In the genomic region with DNA sequence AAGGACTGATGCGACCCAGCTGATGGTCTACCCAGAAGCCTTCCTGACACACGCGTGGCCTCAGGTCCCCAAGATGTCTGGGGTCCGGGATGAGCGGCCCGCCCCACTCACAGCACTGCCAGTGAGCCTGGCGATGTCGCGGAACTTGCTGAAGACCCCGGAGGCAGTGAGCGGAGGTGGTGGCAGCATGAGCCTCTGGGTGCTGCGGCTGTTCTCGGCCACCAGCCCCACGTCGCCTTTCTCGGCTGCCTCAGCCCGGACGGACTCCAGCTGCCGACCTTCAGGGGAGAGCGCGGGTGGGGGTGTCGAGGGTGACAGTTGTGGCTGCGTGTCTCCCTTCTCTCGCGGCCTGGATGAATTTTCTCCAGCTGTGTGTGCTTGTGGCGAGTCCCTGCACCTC, we compare ENCODE assay signal across 5 cellular contexts. TPM values are rescaled to one million over a fixed set of nuclear protein-coding genes. Genes with fewer than 3 reads are reported as not detected.
"Had no signal": no experiment of that assay in that cellular context is flagged by ENCODE, and none has a peak within 500 bp of the region (broad histone marks: within the 10 kb centered on the region; RNA-seq: fewer than 3 reads in every experiment).

No MANE protein-coding gene starts in this region.

- H3K4me3 Mint-ChIP-seq: GM23338, H9, IgD-negative memory B cell had no signal

- H3K27me3 Mint-ChIP-seq: IgD-negative memory B cell had no signal

- H3K4me3 ChIP-seq: GM23338 had no signal

- DNase-seq: H9, HCEC 1CT had no signal

- H3K9me3 Mint-ChIP-seq: GM23338, H9, IgD-negative memory B cell had no signal

- ATAC-seq: GM23338 had no signal

- H3K4me1 Mint-ChIP-seq: GM23338, H9, IgD-negative memory B cell had no signal

- H3K4me2 ChIP-seq: GM23338 had no signal

- H3K27ac Mint-ChIP-seq: GM23338, IgD-negative memory B cell had no signal

- H2AFZ ChIP-seq: GM23338 had no signal

RNA-seq across cellular contexts. Expression of gene PLA2G4C, which starts 26.8 kb away (rescaled TPM):
- total RNA-seq: HT-29 had no signal
